In genomic region chr10:110426294-110427153, GRCh38 we compare ENCODE assay signal across 8 cellular contexts.
DNase-seq lines count a peak whose midpoint lies in the region; ATAC-seq and TF ChIP-seq lines count a peak whose summit lies in the region.

No MANE protein-coding gene starts in this region.

- H3K9me3 ChIP-seq in upper lobe of right lung, result no peaks in the 10 kb centered on the region

- H3K4me1 ChIP-seq in upper lobe of right lung, result peaks cover 11% of the 10 kb centered on the region

- no peak overlapping the region for H3K4me3 ChIP-seq in upper lobe of right lung

- ATAC-seq in Right ventricle myocardium superior (ENCODE audit: poor library complexity), result no peak
- no peak for ATAC-seq in Right ventricle myocardium inferior
- ATAC-seq in activated T-cell treated with anti-CD3 and anti-CD28 coated beads, Interleukin-2, amount 50 U/mL, for 72 hours (replicated peaks in 1 of 2), result peak; percentile 14 to 25
- peak; percentile 38 for ATAC-seq in upper lobe of right lung
- no peak for ATAC-seq in GM18519 (IDR thresholded peaks at IDR 0.05; ENCODE audit: low FRiP score, unreplicated experiment)
- no peak for ATAC-seq in GM19035 (IDR thresholded peaks at IDR 0.05; ENCODE audit: unreplicated experiment)

- H3K27me3 ChIP-seq in upper lobe of right lung, result no peaks in the 10 kb centered on the region

- DNase-seq in Right ventricle myocardium superior (peak; percentile 17), Right ventricle myocardium inferior (ENCODE audit: missing footprints) (no peak), immature natural killer cell (no peak), upper lobe of right lung (peak; percentile 42), GM10266 (ENCODE audit: extremely low spot score) (no peak)
- peak in 1 of 2 donors; percentile 24 for DNase-seq in activated T-cell treated with anti-CD3 and anti-CD28 coated beads, Interleukin-2, amount 50 U/mL, for 72 hours

- H3K36me3 Mint-ChIP-seq in activated T-cell treated with anti-CD3 and anti-CD28 coated beads, Interleukin-2, amount 50 U/mL, for 72 hours (ENCODE audit: insufficient read depth in 2 of 2), result peaks cover 3 to 6% of the 10 kb centered on the region in 2 donors
- H3K36me3 Mint-ChIP-seq in immature natural killer cell, result no peaks in the 10 kb centered on the region

- TF ChIP-seq CTCF in upper lobe of right lung (IDR thresholded peaks at IDR 0.05) (no peak), GM10266 (IDR thresholded peaks at IDR 0.05; ENCODE audit: control insufficient read depth, insufficient read depth, low read depth, missing control alignments) (no peak)

- no peaks in the 10 kb centered on the region for H3K9me3 Mint-ChIP-seq in activated T-cell treated with anti-CD3 and anti-CD28 coated beads, Interleukin-2, amount 50 U/mL, for 72 hours
- peaks cover 0 to 2% (median 0%) of the 10 kb centered on the region in 6 donors for H3K9me3 Mint-ChIP-seq in immature natural killer cell

- no peaks in the 10 kb centered on the region for H3K27me3 Mint-ChIP-seq in activated T-cell treated with anti-CD3 and anti-CD28 coated beads, Interleukin-2, amount 50 U/mL, for 72 hours (ENCODE audit: low read depth)
- H3K27me3 Mint-ChIP-seq in immature natural killer cell (ENCODE audit: low read depth in 3 of 3), result peaks cover 0 to 2% (median 2%) of the 10 kb centered on the region in 3 donors

- peak overlapping the region; percentile 32 to 56 for H3K4me3 Mint-ChIP-seq in activated T-cell treated with anti-CD3 and anti-CD28 coated beads, Interleukin-2, amount 50 U/mL, for 72 hours
- no peak overlapping the region for H3K4me3 Mint-ChIP-seq in immature natural killer cell

- H3K27ac Mint-ChIP-seq in activated T-cell treated with anti-CD3 and anti-CD28 coated beads, Interleukin-2, amount 50 U/mL, for 72 hours, result peak overlapping the region; percentile 88
- H3K27ac Mint-ChIP-seq in immature natural killer cell, result peak overlapping the region in 4 of 6 donors; percentile 21 to 80 (median 37)

- peaks cover 79% of the 10 kb centered on the region for H3K4me1 Mint-ChIP-seq in activated T-cell treated with anti-CD3 and anti-CD28 coated beads, Interleukin-2, amount 50 U/mL, for 72 hours (ENCODE audit: low read depth)
- H3K4me1 Mint-ChIP-seq in immature natural killer cell, result peaks cover 25 to 28% of the 10 kb centered on the region in 2 donors

- intact Hi-C loops in Right ventricle myocardium superior (cut with DNase I) (no loop called here), Right ventricle myocardium inferior (cut with DNase I) (no loop called here), upper lobe of right lung (cut with DNase I) (no loop called here)

- peak overlapping the region; percentile 63 for H3K27ac ChIP-seq in upper lobe of right lung

- no peaks in the 10 kb centered on the region for H3K36me3 ChIP-seq in upper lobe of right lung

Comparison
In these comparisons a context has a peak if more than half of its experiments do, and no peak if none do; other contexts are left out.
1. DNase-seq: peak in Right ventricle myocardium superior (single experiment) and upper lobe of right lung (single experiment); none in Right ventricle myocardium inferior (single experiment), immature natural killer cell (0 of 3) and GM10266 (single experiment).
2. ATAC-seq: peak in activated T-cell treated with anti-CD3 and anti-CD28 coated beads, Interleukin-2, amount 50 U/mL, for 72 hours (2 of 2) and upper lobe of right lung (single experiment); none in Right ventricle myocardium superior (single experiment), Right ventricle myocardium inferior (single experiment), GM18519 (single experiment) and GM19035 (single experiment).
3. H3K4me3 Mint-ChIP-seq: peak in activated T-cell treated with anti-CD3 and anti-CD28 coated beads, Interleukin-2, amount 50 U/mL, for 72 hours (2 of 2); none in immature natural killer cell (0 of 5).